In the genomic region with DNA sequence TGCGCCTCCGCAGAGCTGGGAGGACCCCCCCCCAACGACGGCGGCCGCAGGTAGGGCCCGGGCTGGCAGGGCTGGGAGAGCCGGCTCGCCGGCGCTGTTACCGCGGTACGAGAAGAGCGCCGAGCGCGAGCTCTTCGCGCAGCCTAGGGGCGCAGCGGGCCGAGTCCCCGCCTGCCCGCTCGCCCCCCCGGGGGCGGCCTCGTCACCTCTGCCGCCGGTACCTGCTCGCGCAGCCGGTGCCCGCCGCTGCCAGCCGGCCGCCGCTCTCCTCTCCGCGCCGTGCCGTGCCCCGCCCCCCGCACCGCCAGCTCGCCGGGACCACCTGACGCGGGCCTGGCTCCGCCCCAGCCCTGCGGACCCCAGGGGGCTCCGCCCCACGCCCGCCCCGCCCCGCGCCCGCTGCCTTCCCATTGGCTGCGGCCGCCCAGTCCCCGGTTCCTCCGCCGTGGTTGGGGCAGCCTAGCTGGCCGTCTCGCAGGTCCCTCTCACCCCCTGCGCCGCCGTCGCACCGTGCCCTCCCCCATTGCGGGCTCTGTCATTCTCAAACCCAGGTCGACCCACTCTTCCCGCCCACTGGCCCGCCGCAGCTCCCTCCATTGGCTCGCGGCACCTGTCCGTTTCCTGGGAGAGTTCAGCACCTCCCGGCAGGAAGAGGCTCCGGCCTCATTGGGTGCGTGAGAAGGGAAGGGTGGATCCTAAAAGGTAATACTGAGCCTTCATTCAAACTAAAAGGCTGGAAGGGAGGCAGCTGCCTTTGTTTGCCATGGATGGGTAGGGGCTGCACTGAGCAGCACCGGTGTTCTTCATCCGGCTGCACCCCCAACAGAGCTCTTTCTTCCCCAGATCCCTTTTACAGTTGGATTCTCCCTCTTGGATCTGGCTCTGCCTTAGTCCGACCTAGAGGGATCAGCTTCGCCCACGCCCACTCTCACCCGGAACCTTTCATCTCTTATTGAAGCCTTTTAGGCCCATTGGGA, we compare ENCODE assay signal across 8 cellular contexts. TPM values are rescaled to one million over a fixed set of nuclear protein-coding genes. Genes with fewer than 3 reads are reported as not detected.
A peak's percentile ranks its signal among the peaks of the same experiment; 100 is the strongest.
DNase-seq lines count a peak whose midpoint lies in the region; ATAC-seq and TF ChIP-seq lines count a peak whose summit lies in the region.

MAP3K9 (minus strand) TSS at position 276 of the 977 bp plus-strand sequence. CDS start 342 bp downstream, outside the sequence.

- H3K27ac ChIP-seq in BLaER1 (peak within 1 kb of the TSS; percentile 19; the same call in 1 of the 2 replicates), dorsolateral prefrontal cortex (peak within 1 kb of the TSS in 38 of 59 donors; percentile 4 to 86 (median 56)), lung (ENCODE audit: low read depth in 1 of 2, low read length in 1 of 2) (peak within 1 kb of the TSS in 1 of 2 donors; percentile 86)

- H3K4me1 ChIP-seq in BLaER1 (peaks cover 21% of the 10 kb centered on the region), lung (ENCODE audit: control insufficient read depth in 2 of 2, insufficient read depth in 2 of 2, low read length in 2 of 2) (peaks cover 0 to 7% of the 10 kb centered on the region in 2 donors)

- peaks cover 28% of the 10 kb centered on the region for H3K27me3 ChIP-seq in BLaER1
- peaks cover 0 to 45% (median 0%) of the 10 kb centered on the region in 45 donors for H3K27me3 ChIP-seq in dorsolateral prefrontal cortex
- no peaks in the 10 kb centered on the region for H3K27me3 ChIP-seq in lung (ENCODE audit: control insufficient read depth, insufficient read depth)

- peak within 1 kb of the TSS; percentile 89 for H3K4me3 ChIP-seq in BLaER1
- H3K4me3 ChIP-seq in dorsolateral prefrontal cortex, result peak within 1 kb of the TSS; percentile 48 to 88 (median 73)
- H3K4me3 ChIP-seq in lung, result peak within 1 kb of the TSS; percentile 70

- peak within 1 kb of the TSS; percentile 99 for H3K4me2 ChIP-seq in BLaER1

- peaks cover 3% of the 10 kb centered on the region; the same call in 1 of the 2 replicates for H4K20me1 ChIP-seq in BLaER1

- intact Hi-C loops in dorsolateral prefrontal cortex (cut with DNase I), result loop anchor here in 1 of 2 donors (2.0 kb wide), 1 partner anchor 209 kb away; the partner anchor contains the start of gene MED6

- H3K36me3 ChIP-seq in BLaER1 (no peaks in the 10 kb centered on the region), lung (ENCODE audit: control insufficient read depth in 2 of 2, insufficient read depth in 2 of 2, low read length in 2 of 2) (no peaks in the 10 kb centered on the region)

- 1 to 2% methylated on average over 49 to 88 of the region's 88 CpGs for WGBS in lung, 2 donors

- DNase-seq in NCI-H524 treated with DMSO at 0.1 percent for 48 hours (lab: John Stamatoyannopoulos, UW) (peak; percentile 98), dorsolateral prefrontal cortex (peak; percentile 63 to 98 (median 92)), lung (ENCODE audit: low spot score) (peak; percentile 95)
- DNase-seq in activated CD4-positive, alpha-beta T cell treated with anti-CD3 and anti-CD28 coated beads, Interleukin-2, amount 50 U/mL, for 24 hours (ENCODE audit: low read depth in 1 of 2, low spot score in 1 of 2), result peak; percentile 74 to 87
- DNase-seq in stimulated activated CD4-positive, alpha-beta T cell treated with anti-CD3 and anti-CD28 coated beads, TNF-alpha, amount 100 ng/mL, for 4 hours (ENCODE audit: low read depth in 3 of 3), result peak; percentile 73 to 87 (median 76)

- H3K9me3 ChIP-seq in BLaER1 (no peaks in the 10 kb centered on the region), lung (ENCODE audit: control insufficient read depth in 2 of 2, insufficient read depth in 1 of 2, low read length in 1 of 2) (peaks cover 0 to 2% of the 10 kb centered on the region in 2 donors)

- ATAC-seq in GM19324 (IDR thresholded peaks at IDR 0.05; ENCODE audit: low FRiP score, unreplicated experiment) (peak; percentile 92), HG03460 (IDR thresholded peaks at IDR 0.05; ENCODE audit: unreplicated experiment) (peak; percentile 90), lung (ENCODE audit: insufficient read depth, low FRiP score) (peak; percentile 93)

- TF ChIP-seq CTCF in dorsolateral prefrontal cortex (IDR thresholded peaks at IDR 0.05 in 54 of 56, conservative IDR thresholded peaks at IDR 0.05 in 2 of 56; ENCODE audit: low read depth in 1 of 56, partially characterized antibody in 56 of 56), result no peak
- no peak for TF ChIP-seq CTCF in lung (IDR thresholded peaks at IDR 0.05; ENCODE audit: control extremely low read depth, extremely low read depth)

- peak within 1 kb of the TSS; percentile 75 for H3K9ac ChIP-seq in BLaER1

RNA-seq across cellular contexts. Expression of gene MAP3K9, which starts in this region (rescaled TPM):
- 10 to 100 TPM; 15.0 to 67.8 (median 45.0) TPM for total RNA-seq in dorsolateral prefrontal cortex
- 10 to 100 TPM in 1 of 2 donors, 1 to 10 TPM in 1; 5.4 to 14.0 TPM for total RNA-seq in lung
- 1 to 10 TPM; 2.3 to 3.1 TPM for polyA plus RNA-seq in lung
